ENCODE assay signal across 18 cellular contexts in the genomic region with DNA sequence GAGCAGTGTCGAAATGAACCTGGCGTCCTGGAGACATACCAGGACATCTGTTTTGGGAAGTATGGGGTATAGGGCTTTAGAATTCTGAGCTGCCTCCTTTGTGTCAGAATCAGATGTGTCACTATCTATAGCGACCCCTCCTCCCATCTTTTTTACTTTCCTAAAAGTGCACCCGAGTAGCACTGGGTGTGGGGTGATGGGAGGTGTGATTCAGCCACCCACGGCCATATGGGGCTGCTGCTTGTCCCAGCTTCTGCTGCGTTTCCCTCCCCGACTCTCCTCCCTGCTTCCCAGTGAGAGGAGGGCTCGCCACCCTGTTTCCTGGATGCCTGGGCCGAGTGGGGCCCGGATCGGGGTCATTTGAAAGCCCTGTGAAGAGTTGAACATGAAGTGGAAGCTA.
DNase-seq lines count a peak whose midpoint lies in the region; TF ChIP-seq lines count a peak whose summit lies in the region.
"Had no signal": no experiment of that assay in that cellular context is flagged by ENCODE, and none has a peak within 500 bp of the region (broad histone marks: within the 10 kb centered on the region; RNA-seq: fewer than 3 reads in every experiment).

No MANE protein-coding gene starts in this region.

- peaks cover 5% of the 10 kb centered on the region for H3K9me3 Mint-ChIP-seq in glutamatergic neuron (ENCODE audit: unreplicated experiment)
- peaks cover 8% of the 10 kb centered on the region for H3K9me3 Mint-ChIP-seq in nephron progenitor cell

- peaks cover 2% of the 10 kb centered on the region for H3K27me3 Mint-ChIP-seq in glutamatergic neuron (ENCODE audit: unreplicated experiment)
- H3K27me3 Mint-ChIP-seq in nephron progenitor cell (ENCODE audit: low read depth, poor library complexity) = peaks cover 31% of the 10 kb centered on the region
- H3K27me3 Mint-ChIP-seq: CD4-positive, alpha-beta memory T cell; IgD-negative memory B cell had no signal

- no peak overlapping the region for H3K4me3 ChIP-seq in WERI-Rb-1 (ENCODE audit: low read depth, low read length)
- H3K4me3 ChIP-seq: A549, BLaER1 had no signal

- no peaks in the 10 kb centered on the region for H3K36me3 ChIP-seq in WERI-Rb-1
- H3K36me3 ChIP-seq: BLaER1 had no signal

- H3K27me3 ChIP-seq in WERI-Rb-1 (ENCODE audit: insufficient read depth, low read depth, severe bottlenecking) = no peaks in the 10 kb centered on the region
- H3K27me3 ChIP-seq: BLaER1 had no signal

- H3K27ac Mint-ChIP-seq in glutamatergic neuron (ENCODE audit: unreplicated experiment) (peak overlapping the region; percentile 86), nephron progenitor cell (peak overlapping the region; percentile 76)
- H3K27ac Mint-ChIP-seq: CD4-positive, alpha-beta memory T cell; H9; IgD-negative memory B cell had no signal

- TF ChIP-seq CTCF in glutamatergic neuron (IDR thresholded peaks at IDR 0.05; ENCODE audit: partially characterized antibody, unreplicated experiment) = no peak
- no peak for TF ChIP-seq CTCF in nephron progenitor cell (IDR thresholded peaks at IDR 0.05)
- TF ChIP-seq CTCF in WERI-Rb-1 (IDR thresholded peaks at IDR 0.05; ENCODE audit: low read depth, low read length) = no peak

- H3K4me1 Mint-ChIP-seq in glutamatergic neuron (ENCODE audit: low read depth, unreplicated experiment) = peaks cover 5% of the 10 kb centered on the region
- peaks cover 46% of the 10 kb centered on the region for H3K4me1 Mint-ChIP-seq in nephron progenitor cell
- H3K4me1 Mint-ChIP-seq: CD14-positive monocyte; CD4-positive, alpha-beta memory T cell; IgD-negative memory B cell had no signal

- DNase-seq in Ammon's horn (ENCODE audit: low spot score) = peak; percentile 52
- no peak for DNase-seq in glutamatergic neuron
- DNase-seq in nephron progenitor cell = no peak
- DNase-seq in superior temporal gyrus (ENCODE audit: extremely low spot score) = peak; percentile 51
- no peak for DNase-seq in stimulated activated CD8-positive, alpha-beta memory T cell treated with anti-CD3 and anti-CD28 coated beads, Interleukin-4, amount 100 ng/mL, for 48 hours
- no peak for DNase-seq in WERI-Rb-1
- no peak for DNase-seq in activated gamma-delta T cell treated with Interleukin-2 at 50 U/mL for 16 hours
- DNase-seq: AML-193; CD4-positive, alpha-beta memory T cell; DMS153; DMS79; GDM1; H9 had no signal

- no peaks in the 10 kb centered on the region for H3K9me3 ChIP-seq in WERI-Rb-1 (ENCODE audit: severe bottlenecking)
- H3K9me3 ChIP-seq: A549, BLaER1 had no signal

- H3K27ac ChIP-seq in WERI-Rb-1 = no peak overlapping the region
- H3K27ac ChIP-seq: 22Rv1, A549, BLaER1 had no signal

- H3K4me3 Mint-ChIP-seq in glutamatergic neuron (ENCODE audit: unreplicated experiment) = no peak overlapping the region
- H3K4me3 Mint-ChIP-seq in nephron progenitor cell = no peak overlapping the region
- H3K4me3 Mint-ChIP-seq: CD14-positive monocyte; CD4-positive, alpha-beta memory T cell; H9; IgD-negative memory B cell had no signal

- H3K36me3 Mint-ChIP-seq in glutamatergic neuron (ENCODE audit: unreplicated experiment) = no peaks in the 10 kb centered on the region
- no peaks in the 10 kb centered on the region for H3K36me3 Mint-ChIP-seq in nephron progenitor cell (ENCODE audit: low read depth)
- H3K36me3 Mint-ChIP-seq: CD14-positive monocyte; CD4-positive, alpha-beta memory T cell; IgD-negative memory B cell had no signal

Comparison
In these comparisons a context has a peak if more than half of its experiments do, and no peak if none do; other contexts are left out.
1. DNase-seq: peak in Ammon's horn (single experiment) and superior temporal gyrus (single experiment); none in glutamatergic neuron (single experiment), nephron progenitor cell (single experiment), stimulated activated CD8-positive, alpha-beta memory T cell treated with anti-CD3 and anti-CD28 coated beads, Interleukin-4, amount 100 ng/mL, for 48 hours (single experiment), WERI-Rb-1 (single experiment) and activated gamma-delta T cell treated with Interleukin-2 at 50 U/mL for 16 hours (single experiment).